11 cellular contexts compared by ENCODE assay signal in genomic region chr13:84607614-84608013, GRCh38.
DNase-seq lines count a peak whose midpoint lies in the region; ATAC-seq and TF ChIP-seq lines count a peak whose summit lies in the region.
"Had no signal": no experiment of that assay in that cellular context is flagged by ENCODE, and none has a peak within 500 bp of the region (broad histone marks: within the 10 kb centered on the region; RNA-seq: fewer than 3 reads in every experiment).

No MANE protein-coding gene starts in this region.

- no peak for TF ChIP-seq CTCF in fibroblast of pulmonary artery (IDR thresholded peaks at IDR 0.05; ENCODE audit: low read length, missing control alignments)
- TF ChIP-seq CTCF in omental fat pad (IDR thresholded peaks at IDR 0.05): no peak

- ATAC-seq in omental fat pad (ENCODE audit: low FRiP score) (no peak), left lobe of liver (no peak), GM21367 (IDR thresholded peaks at IDR 0.05; ENCODE audit: unreplicated experiment) (no peak)

- H3K4me3 ChIP-seq in fibroblast of pulmonary artery (replicated peaks; ENCODE audit: low read depth, low read length): no peak overlapping the region

- DNase-seq in HCEC 1CT (peak; percentile 79), T1000 (lab: John Stamatoyannopoulos, UW) (peak; percentile 22), fibroblast of pulmonary artery (ENCODE audit: low read depth) (peak; percentile 70), stromal cell of bone marrow (ENCODE audit: low read depth) (peak; percentile 79), omental fat pad (ENCODE audit: low spot score) (no peak), left lobe of liver (ENCODE audit: low spot score) (no peak), SK-N-DZ (ENCODE audit: low spot score) (no peak)
- DNase-seq: activated CD4-positive, alpha-beta T cell treated with anti-CD3 and anti-CD28 coated beads for 4 hours; glutamatergic neuron; NCI-H524 had no signal

Comparison
In these comparisons a context has a peak if more than half of its experiments do, and no peak if none do; other contexts are left out.
1. DNase-seq: peak in HCEC 1CT (single experiment), T1000 (single experiment), fibroblast of pulmonary artery (single experiment) and stromal cell of bone marrow (single experiment); none in omental fat pad (single experiment), left lobe of liver (single experiment) and SK-N-DZ (single experiment).